34 cellular contexts compared by ENCODE assay signal in genomic region chr10:56470701-56471100, GRCh38.
"Had no signal": no experiment of that assay in that cellular context is flagged by ENCODE, and none has a peak within 500 bp of the region (broad histone marks: within the 10 kb centered on the region; RNA-seq: fewer than 3 reads in every experiment).

No MANE protein-coding gene starts in this region.

- H3K9me3 ChIP-seq: body of pancreas had no signal

- H3K27me3 ChIP-seq: adrenal gland, body of pancreas, brain microvascular endothelial cell, breast epithelium had no signal

- ATAC-seq: activated CD8-positive, alpha-beta T cell treated with anti-CD3 and anti-CD28 coated beads for 36 hours; activated naive CD4-positive, alpha-beta T cell treated with anti-CD3 and anti-CD28 coated beads, Interleukin-2, amount 50 U/mL, for 72 hours; activated T-cell treated with anti-CD3 and anti-CD28 coated beads, Interleukin-2, amount 50 U/mL, for 4 hours; activated T-cell treated with anti-CD3 and anti-CD28 coated beads, Interleukin-2, amount 50 U/mL, for 72 hours; activated T-helper 17 cell treated with anti-CD3 and anti-CD28 coated beads, Interleukin-2, amount 50 U/mL, for 72 hours; body of pancreas had no signal

- H3K4me1 ChIP-seq: adrenal gland, body of pancreas, breast epithelium had no signal

- H3K4me3 ChIP-seq: adrenal gland, body of pancreas, breast epithelium had no signal

- FAIRE-seq: astrocyte, colon, TTC549 had no signal

- DNase-seq: activated B cell treated with CpG ODN at 0.5 μM for 24 hours; activated CD4-positive, alpha-beta memory T cell treated with anti-CD3 and anti-CD28 coated beads for 36 hours; activated CD4-positive, alpha-beta T cell treated with anti-CD3 and anti-CD28 coated beads for 4 hours; activated CD4-positive, alpha-beta T cell treated with anti-CD3 and anti-CD28 coated beads, Interleukin-2, amount 10 ng/mL, durations not matched to agents 24 days and 14 days; activated CD4-positive, alpha-beta T cell treated with anti-CD3 and anti-CD28 coated beads, Interleukin-2, amount 50 U/mL, for 1 hour; activated CD4-positive, alpha-beta T cell treated with anti-CD3 and anti-CD28 coated beads, Interleukin-2, amount 50 U/mL, for 4 hours; activated CD4-positive, CD25-positive, alpha-beta regulatory T cell treated with anti-CD3 and anti-CD28 coated beads, Interleukin-2, amount 50 U/mL, for 72 hours; activated CD8-positive, alpha-beta memory T cell treated with anti-CD3 and anti-CD28 coated beads, Interleukin-2, amount 50 U/mL, for 4 hours; activated CD8-positive, alpha-beta T cell treated with anti-CD3 and anti-CD28 coated beads for 36 hours; activated effector memory CD4-positive, alpha-beta T cell treated with anti-CD3 and anti-CD28 coated beads, Interleukin-2, amount 50 U/mL, for 16 hours; activated gamma-delta T cell treated with Interleukin-2 at 50 U/mL for 16 hours; activated naive CD4-positive, alpha-beta T cell; activated naive CD4-positive, alpha-beta T cell treated with anti-CD3 and anti-CD28 coated beads for 36 hours; activated naive CD4-positive, alpha-beta T cell treated with anti-CD3 and anti-CD28 coated beads, Interleukin-2, amount 50 U/mL, for 16 hours; activated naive CD8-positive, alpha-beta T cell treated with anti-CD3 and anti-CD28 coated beads for 36 hours; activated T-cell treated with anti-CD3 and anti-CD28 coated beads for 4 hours; activated T-cell treated with anti-CD3 and anti-CD28 coated beads, Interleukin-2, amount 50 U/mL, for 1 hour; activated T-cell treated with anti-CD3 and anti-CD28 coated beads, Interleukin-2, amount 50 U/mL, for 4 hours; activated T-cell treated with anti-CD3 and anti-CD28 coated beads, Interleukin-2, amount 50 U/mL, for 72 hours; adrenal gland; amniotic stem cell; aorta; body of pancreas; brain microvascular endothelial cell; central memory CD4-positive, alpha-beta T cell; T-helper 2 cell; T-helper 9 cell had no signal

- H3K27ac ChIP-seq: adrenal gland, body of pancreas, brain microvascular endothelial cell, breast epithelium, VCaP had no signal

- H3K36me3 ChIP-seq: adrenal gland, brain microvascular endothelial cell, breast epithelium had no signal
